ENCODE assay signal across 27 cellular contexts in genomic region chr1:65444128-65444527, GRCh38.
"Had no signal": no experiment of that assay in that cellular context is flagged by ENCODE, and none has a peak within 500 bp of the region (broad histone marks: within the 10 kb centered on the region; RNA-seq: fewer than 3 reads in every experiment).

No MANE protein-coding gene starts in this region.

- H3K9me3 Mint-ChIP-seq: effector memory CD8-positive, alpha-beta T cell; naive B cell; natural killer cell treated with Interleukin-12 subunit alpha and Interleukin-12 subunit beta and Interleukin-15 and Interleukin-18, amount 100 ng/mL, for 72 hours; neural crest cell; stimulated activated effector memory CD8-positive, alpha-beta T cell treated with anti-CD3 and anti-CD28 coated beads, Interleukin-12 subunit alpha, Interleukin-12 subunit beta, amount 100 ng/mL, for 72 hours had no signal

- H3K4me3 Mint-ChIP-seq: effector memory CD8-positive, alpha-beta T cell; mesothelial cell of epicardium; naive B cell; natural killer cell treated with Interleukin-12 subunit alpha and Interleukin-12 subunit beta and Interleukin-15 and Interleukin-18, amount 100 ng/mL, for 72 hours; neural crest cell; stimulated activated effector memory CD8-positive, alpha-beta T cell treated with anti-CD3 and anti-CD28 coated beads, Interleukin-12 subunit alpha, Interleukin-12 subunit beta, amount 100 ng/mL, for 72 hours had no signal

- H3K4me1 Mint-ChIP-seq: naive B cell; neural crest cell; stimulated activated effector memory CD8-positive, alpha-beta T cell treated with anti-CD3 and anti-CD28 coated beads, Interleukin-12 subunit alpha, Interleukin-12 subunit beta, amount 100 ng/mL, for 72 hours had no signal

- ATAC-seq: effector memory CD8-positive, alpha-beta T cell; gastrocnemius medialis; left cardiac atrium; left lung; mucosa of descending colon; natural killer cell treated with Interleukin-12 subunit alpha and Interleukin-12 subunit beta and Interleukin-15 and Interleukin-18, amount 100 ng/mL, for 72 hours; sciatic nerve; stimulated activated effector memory CD8-positive, alpha-beta T cell treated with anti-CD3 and anti-CD28 coated beads, Interleukin-12 subunit alpha, Interleukin-12 subunit beta, amount 100 ng/mL, for 72 hours had no signal

- H3K27me3 Mint-ChIP-seq: effector memory CD8-positive, alpha-beta T cell; naive B cell; natural killer cell treated with Interleukin-12 subunit alpha and Interleukin-12 subunit beta and Interleukin-15 and Interleukin-18, amount 100 ng/mL, for 72 hours; progenitor cell of endocrine pancreas had no signal

- H3K27ac ChIP-seq: gastrocnemius medialis, left lung, neutrophil, parathyroid adenoma, right atrium auricular region, stomach, thyroid gland, vagina had no signal

- H3K27ac Mint-ChIP-seq: effector memory CD8-positive, alpha-beta T cell; mesothelial cell of epicardium; naive B cell; natural killer cell treated with Interleukin-12 subunit alpha and Interleukin-12 subunit beta and Interleukin-15 and Interleukin-18, amount 100 ng/mL, for 72 hours; progenitor cell of endocrine pancreas; stimulated activated effector memory CD8-positive, alpha-beta T cell treated with anti-CD3 and anti-CD28 coated beads, Interleukin-12 subunit alpha, Interleukin-12 subunit beta, amount 100 ng/mL, for 72 hours had no signal

- H3K36me3 ChIP-seq: gastrocnemius medialis, left lung, neutrophil, right atrium auricular region, stomach, thyroid gland, vagina had no signal

- H3K79me2 ChIP-seq: parathyroid adenoma had no signal

- H3K9ac ChIP-seq: parathyroid adenoma had no signal

- DNase-seq: cortex of kidney; effector memory CD8-positive, alpha-beta T cell; foreskin fibroblast; gastrocnemius medialis; head of caudate nucleus; left cardiac atrium; left lung; mesenchymal stem cell; mucosa of descending colon; naive B cell; stimulated activated CD4-positive, alpha-beta T cell treated with anti-CD3 and anti-CD28 coated beads, Interleukin-2, amount 100 ng/mL, for 24 hours; stimulated activated CD4-positive, alpha-beta T cell treated with anti-CD3 and anti-CD28 coated beads, Interleukin-4, amount 100 ng/mL, for 24 hours; stimulated activated naive CD4-positive, alpha-beta T cell treated with Interleukin-2 at 50 U/mL for 16 hours; stomach; thyroid gland; trophoblast cell had no signal

- H3K9me3 ChIP-seq: gastrocnemius medialis, left lung, mucosa of descending colon, neutrophil, right atrium auricular region, stomach, thyroid gland, vagina had no signal

- H3K27me3 ChIP-seq: gastrocnemius medialis, left lung, neutrophil, right atrium auricular region, stomach, thyroid gland, vagina had no signal

- H3K4me1 ChIP-seq: gastrocnemius medialis, left lung, parathyroid adenoma, right atrium auricular region, thyroid gland, vagina had no signal

- H3K36me3 Mint-ChIP-seq: naive B cell; natural killer cell treated with Interleukin-12 subunit alpha and Interleukin-12 subunit beta and Interleukin-15 and Interleukin-18, amount 100 ng/mL, for 72 hours; stimulated activated effector memory CD8-positive, alpha-beta T cell treated with anti-CD3 and anti-CD28 coated beads, Interleukin-12 subunit alpha, Interleukin-12 subunit beta, amount 100 ng/mL, for 72 hours had no signal

- H3K4me3 ChIP-seq: gastrocnemius medialis, left lung, mucosa of descending colon, right atrium auricular region, smooth muscle cell, stomach, thyroid gland, vagina had no signal

- H3K4me2 ChIP-seq: smooth muscle cell had no signal

- H2AFZ ChIP-seq: parathyroid adenoma had no signal
